In the genomic region with DNA sequence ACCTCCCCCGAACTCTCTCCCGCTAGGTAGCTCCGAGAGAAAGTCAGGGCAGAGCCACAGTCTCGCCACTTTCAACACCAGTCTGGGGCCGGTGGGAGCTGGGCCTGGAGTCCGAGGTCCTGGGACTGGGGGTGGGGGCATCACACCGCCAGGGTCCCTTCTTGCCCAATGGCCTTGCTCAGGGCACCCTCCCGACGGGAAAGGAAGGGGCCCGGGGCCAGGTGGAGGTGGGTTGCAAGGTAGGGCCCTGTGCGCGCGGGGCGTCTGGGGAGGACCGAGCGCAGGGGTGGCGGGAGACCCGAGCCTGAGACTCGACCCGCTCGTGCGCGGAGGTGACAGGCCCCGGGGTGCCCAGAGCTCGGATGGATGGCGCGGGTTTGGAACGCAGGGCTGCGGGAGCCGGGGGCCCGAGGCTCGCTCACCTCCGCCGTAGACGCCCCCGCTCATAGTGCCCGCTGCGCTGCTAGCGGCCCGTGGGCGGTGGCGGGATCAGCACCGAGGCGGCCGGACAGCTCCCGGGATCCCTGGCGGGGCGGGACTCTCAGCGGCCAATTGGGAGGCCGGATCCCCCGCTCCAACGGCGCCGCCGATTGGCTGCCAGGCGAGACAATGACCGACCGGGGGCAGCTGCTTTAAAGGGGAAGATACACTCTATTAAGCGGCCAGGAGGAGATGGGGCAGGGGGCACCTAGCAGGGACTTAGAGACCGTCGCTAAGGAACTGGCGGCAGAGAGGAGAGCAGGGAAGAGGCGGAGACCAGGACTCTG, we compare ENCODE assay signal across 8 cellular contexts. TPM values are rescaled to one million over a fixed set of nuclear protein-coding genes. Genes with fewer than 3 reads are reported as not detected.
A peak's percentile ranks its signal among the peaks of the same experiment; 100 is the strongest.
DNase-seq lines count a peak whose midpoint lies in the region; ATAC-seq, FAIRE-seq and TF ChIP-seq lines count a peak whose summit lies in the region.

A gene (minus strand): TSS at position 541 of the 767 bp plus-strand sequence. CDS start 94 bp downstream, at position 447.

- no peak for FAIRE-seq in pancreas (lab: Jason Lieb, UNC)

- H3K4me1 Mint-ChIP-seq in activated T-cell treated with anti-CD3 and anti-CD28 coated beads, Interleukin-2, amount 50 U/mL, for 24 hours (ENCODE audit: low read depth): peaks cover 3% of the 10 kb centered on the region
- H3K4me1 Mint-ChIP-seq in glutamatergic neuron (ENCODE audit: low read depth, unreplicated experiment): peaks cover 2% of the 10 kb centered on the region

- no peak within 1 kb of the TSS for H3K27ac Mint-ChIP-seq in activated T-cell treated with anti-CD3 and anti-CD28 coated beads, Interleukin-2, amount 50 U/mL, for 24 hours
- peak within 1 kb of the TSS; percentile 83 for H3K27ac Mint-ChIP-seq in glutamatergic neuron (ENCODE audit: unreplicated experiment)

- no peak within 1 kb of the TSS for H3K4me3 Mint-ChIP-seq in activated T-cell treated with anti-CD3 and anti-CD28 coated beads, Interleukin-2, amount 50 U/mL, for 24 hours
- H3K4me3 Mint-ChIP-seq in glutamatergic neuron (ENCODE audit: unreplicated experiment): peak within 1 kb of the TSS; percentile 88

- H3K36me3 Mint-ChIP-seq in activated T-cell treated with anti-CD3 and anti-CD28 coated beads, Interleukin-2, amount 50 U/mL, for 24 hours (ENCODE audit: low read depth): no peaks in the 10 kb centered on the region
- H3K36me3 Mint-ChIP-seq in glutamatergic neuron (ENCODE audit: unreplicated experiment): no peaks in the 10 kb centered on the region

- H3K9me3 ChIP-seq in pancreas: no peaks in the 10 kb centered on the region

- no peaks in the 10 kb centered on the region for H3K36me3 ChIP-seq in pancreas

- H3K4me3 ChIP-seq in pancreas: peak within 1 kb of the TSS in 1 of 4 donors; percentile 29

- peaks cover 0 to 13% (median 2%) of the 10 kb centered on the region in 4 donors for H3K27me3 ChIP-seq in pancreas

- intact Hi-C loops in pancreas (cut with DNase I): no loop called here

- H3K9me3 Mint-ChIP-seq in activated T-cell treated with anti-CD3 and anti-CD28 coated beads, Interleukin-2, amount 50 U/mL, for 24 hours: no peaks in the 10 kb centered on the region
- H3K9me3 Mint-ChIP-seq in glutamatergic neuron (ENCODE audit: unreplicated experiment): peaks cover 5% of the 10 kb centered on the region

- H3K27me3 Mint-ChIP-seq in activated T-cell treated with anti-CD3 and anti-CD28 coated beads, Interleukin-2, amount 50 U/mL, for 24 hours: peaks cover 54% of the 10 kb centered on the region
- H3K27me3 Mint-ChIP-seq in glutamatergic neuron (ENCODE audit: unreplicated experiment): peaks cover 11% of the 10 kb centered on the region

- 8 to 11% methylated on average over 60 to 63 of the region's 63 CpGs for WGBS in pancreas, 2 donors

- TF ChIP-seq CTCF in GM20000 (IDR thresholded peaks at IDR 0.05; ENCODE audit: extremely low read depth, missing control alignments) (no peak), glutamatergic neuron (IDR thresholded peaks at IDR 0.05; ENCODE audit: partially characterized antibody, unreplicated experiment) (no peak), pancreas (IDR thresholded peaks at IDR 0.05) (no peak)

- no peak within 1 kb of the TSS for H3K27ac ChIP-seq in pancreas

- peak; percentile 68 for DNase-seq in GM20000 (ENCODE audit: low spot score)
- DNase-seq in NCI-H226: peak; percentile 26
- peak; percentile 74 for DNase-seq in activated T-cell treated with anti-CD3 and anti-CD28 coated beads, Interleukin-2, amount 50 U/mL, for 24 hours
- peak; percentile 93 for DNase-seq in glutamatergic neuron
- peak in 5 of 6 donors; percentile 61 to 89 (median 70) for DNase-seq in pancreas
- no peak for DNase-seq in kidney glomerular epithelial cell (lab: John Stamatoyannopoulos, UW)

- no peaks in the 10 kb centered on the region for H3K4me1 ChIP-seq in pancreas

- ATAC-seq in pancreas (peak; percentile 75 to 97 (median 94)), HG02884 (IDR thresholded peaks at IDR 0.05; ENCODE audit: unreplicated experiment) (no peak), HG03520 (IDR thresholded peaks at IDR 0.05; ENCODE audit: unreplicated experiment) (no peak)

RNA-seq across cellular contexts. Expression of the gene that starts here (rescaled TPM):
- total RNA-seq in glutamatergic neuron (ENCODE audit: unreplicated experiment): 95.2 TPM
- under 1 TPM; 0.23 to 0.98 (median 0.57) TPM for total RNA-seq in pancreas
- 1 to 10 TPM; 1.7 to 7.7 TPM for polyA plus RNA-seq in pancreas

Comparison
In these comparisons a context has a peak if more than half of its experiments do, and no peak if none do; other contexts are left out.
1. RNA of the gene that starts here (total RNA-seq): 95.2 TPM in glutamatergic neuron (single experiment); 0.23 to 0.98 TPM in pancreas; every median in the first group is over 10 times any median in the second.
2. ATAC-seq: peak in pancreas (4 of 4); none in HG02884 (single experiment) and HG03520 (single experiment).